ENCODE assay signal across 1 cellular context in genomic region chr12:120783197-120783596, GRCh38.
TF ChIP-seq lines count a peak whose summit lies in the region.

No MANE protein-coding gene starts in this region.

TF ChIP-seq in GM23338, 12 proteins besides CTCF, POLR2A, EP300 and RAD21 (continued from another document):
- TF ChIP-seq ZNF462 (CRISPR knock-in tag; IDR thresholded peaks at IDR 0.05) (no peak), EZH2 (IDR thresholded peaks at IDR 0.05; ENCODE audit: low read depth, unreplicated experiment) (no peak), NANOG (IDR thresholded peaks at IDR 0.05; ENCODE audit: borderline replicate concordance) (no peak), ETS1 (IDR thresholded peaks at IDR 0.05) (no peak), CREB1 (CRISPR knock-in tag; IDR thresholded peaks at IDR 0.05; ENCODE audit: low read depth) (no peak), JUNB (IDR thresholded peaks at IDR 0.05; ENCODE audit: unreplicated experiment) (no peak), REST (IDR thresholded peaks at IDR 0.05; ENCODE audit: unreplicated experiment) (no peak), ZNF114 (CRISPR knock-in tag; IDR thresholded peaks at IDR 0.05) (no peak)
